25 cellular contexts compared by ENCODE assay signal in genomic region chr3:104715972-104716371, GRCh38.
DNase-seq lines count a peak whose midpoint lies in the region; ATAC-seq and TF ChIP-seq lines count a peak whose summit lies in the region.
"Had no signal": no experiment of that assay in that cellular context is flagged by ENCODE, and none has a peak within 500 bp of the region (broad histone marks: within the 10 kb centered on the region; RNA-seq: fewer than 3 reads in every experiment).

No MANE protein-coding gene starts in this region.

- H3K4me1 ChIP-seq in BE2C: peaks cover 12% of the 10 kb centered on the region
- no peaks in the 10 kb centered on the region; a peak in 1 of 4 replicates for H3K4me1 ChIP-seq in SK-N-SH (ENCODE audit: control insufficient read depth in 1 of 2, insufficient read depth in 2 of 2, low read depth in 1 of 2, low read length in 1 of 2)
- H3K4me1 ChIP-seq: A549, BLaER1 had no signal

- H3K9ac ChIP-seq in SK-N-SH: no peak overlapping the region
- H3K9ac ChIP-seq: BLaER1 had no signal

- peak overlapping the region in 1 of 2 experiments; percentile 55; a peak in 2 of 4 replicates for H3K27ac ChIP-seq in SK-N-SH (ENCODE audit: low read depth in 2 of 2, low read length in 1 of 2)
- H3K27ac ChIP-seq: 22Rv1, A549, BLaER1 had no signal

- H3K4me3 ChIP-seq in BE2C (ENCODE audit: low read depth, low read length) (no peak overlapping the region), SK-N-SH (ENCODE audit: low read depth in 2 of 2, low read length in 1 of 2) (no peak overlapping the region)
- H3K4me3 ChIP-seq: A549, BLaER1, GM12878 had no signal

- peak overlapping the region; percentile 60 for H3K27ac Mint-ChIP-seq in mesothelial cell of epicardium
- H3K27ac Mint-ChIP-seq in stimulated activated naive B cell treated with anti-CD40 and anti-IgM and Interleukin-4, amounts not matched to agents 10 μg/mL and 1 μg/mL and 100 μg/mL, for 72 hours: no peak overlapping the region
- H3K27ac Mint-ChIP-seq: B cell; CD14-positive monocyte; CD4-positive, alpha-beta memory T cell; CD4-positive, CD25-positive, alpha-beta regulatory T cell; CD8-positive, alpha-beta memory T cell had no signal

- H3K9me3 ChIP-seq in BE2C (no peaks in the 10 kb centered on the region), SK-N-SH (no peaks in the 10 kb centered on the region)
- H3K9me3 ChIP-seq: A549, BLaER1 had no signal

- H3K36me3 Mint-ChIP-seq in mesothelial cell of epicardium: no peaks in the 10 kb centered on the region
- H3K36me3 Mint-ChIP-seq in stimulated activated naive B cell treated with anti-CD40 and anti-IgM and Interleukin-4, amounts not matched to agents 10 μg/mL and 1 μg/mL and 100 μg/mL, for 72 hours: no peaks in the 10 kb centered on the region
- H3K36me3 Mint-ChIP-seq: CD14-positive monocyte; CD4-positive, alpha-beta memory T cell; CD4-positive, CD25-positive, alpha-beta regulatory T cell; CD8-positive, alpha-beta memory T cell had no signal

- H3K27me3 Mint-ChIP-seq in mesothelial cell of epicardium (ENCODE audit: low read depth): no peaks in the 10 kb centered on the region
- H3K27me3 Mint-ChIP-seq in stimulated activated naive B cell treated with anti-CD40 and anti-IgM and Interleukin-4, amounts not matched to agents 10 μg/mL and 1 μg/mL and 100 μg/mL, for 72 hours: no peaks in the 10 kb centered on the region
- H3K27me3 Mint-ChIP-seq: B cell; CD4-positive, CD25-positive, alpha-beta regulatory T cell had no signal

- H3K4me1 Mint-ChIP-seq in mesothelial cell of epicardium: peaks cover 10% of the 10 kb centered on the region
- H3K4me1 Mint-ChIP-seq in stimulated activated naive B cell treated with anti-CD40 and anti-IgM and Interleukin-4, amounts not matched to agents 10 μg/mL and 1 μg/mL and 100 μg/mL, for 72 hours: peaks cover 7 to 15% of the 10 kb centered on the region in 2 donors
- H3K4me1 Mint-ChIP-seq: CD14-positive monocyte; CD4-positive, alpha-beta memory T cell; CD4-positive, CD25-positive, alpha-beta regulatory T cell; CD8-positive, alpha-beta memory T cell had no signal

- H3K27me3 ChIP-seq in BE2C (no peaks in the 10 kb centered on the region), SK-N-SH (ENCODE audit: insufficient read depth) (no peaks in the 10 kb centered on the region)
- H3K27me3 ChIP-seq: BLaER1 had no signal

- TF ChIP-seq RAD21 in SK-N-SH (IDR thresholded peaks at IDR 0.05; ENCODE audit: low read length): no peak

- no peak overlapping the region for H3K4me3 Mint-ChIP-seq in mesothelial cell of epicardium
- no peak overlapping the region for H3K4me3 Mint-ChIP-seq in stimulated activated naive B cell treated with anti-CD40 and anti-IgM and Interleukin-4, amounts not matched to agents 10 μg/mL and 1 μg/mL and 100 μg/mL, for 72 hours
- H3K4me3 Mint-ChIP-seq: B cell; CD14-positive monocyte; CD4-positive, alpha-beta memory T cell; CD4-positive, CD25-positive, alpha-beta regulatory T cell; CD8-positive, alpha-beta memory T cell had no signal

- H3F3A ChIP-seq in SK-N-SH (replicated peaks; ENCODE audit: insufficient read depth): no peaks in the 10 kb centered on the region

- POLR2A ChIA-PET in SK-N-SH (lab: Yijun Ruan, JAX): no interaction called here

- no peaks in the 10 kb centered on the region for H4K20me1 ChIP-seq in SK-N-SH (ENCODE audit: insufficient read depth)
- H4K20me1 ChIP-seq: BLaER1 had no signal

- H3K36me3 ChIP-seq in BE2C (no peaks in the 10 kb centered on the region), SK-N-SH (replicated peaks in 1 of 2; ENCODE audit: control insufficient read depth in 1 of 2, insufficient read depth in 2 of 2, low read length in 1 of 2) (no peaks in the 10 kb centered on the region)
- H3K36me3 ChIP-seq: BLaER1 had no signal

- DNase-seq in BE2C (peak; percentile 25), SK-N-SH (peak; percentile 1), mesothelial cell of epicardium (ENCODE audit: low spot score in 2 of 2, unreplicated experiment in 2 of 2) (no peak)
- no peak for DNase-seq in activated naive CD4-positive, alpha-beta T cell treated with Interleukin-2 at 50 U/mL for 16 hours
- DNase-seq in stimulated activated naive B cell treated with anti-CD40 and anti-IgM and Interleukin-4, amounts not matched to agents 10 μg/mL and 1 μg/mL and 100 μg/mL, for 72 hours: no peak
- DNase-seq: AML-193; C1 segment of cervical spinal cord; CD4-positive, alpha-beta memory T cell; CD4-positive, CD25-positive, alpha-beta regulatory T cell; CD8-positive, alpha-beta memory T cell; COR-L47; DMS 273 treated with DMSO at 0.1 percent for 48 hours; DMS153; DMS53; DMS79; DND-41; EL; GDM1 had no signal

- H3K9me2 ChIP-seq in SK-N-SH: no peaks in the 10 kb centered on the region

- H3K4me2 ChIP-seq in SK-N-SH: no peak overlapping the region
- H3K4me2 ChIP-seq: A549, BLaER1 had no signal

- no peak overlapping the region for H2AFZ ChIP-seq in SK-N-SH (ENCODE audit: low read depth)

- CTCF ChIA-PET in SK-N-SH (lab: Yijun Ruan, JAX): no interaction called here

- ATAC-seq in HG03378 (IDR thresholded peaks at IDR 0.05; ENCODE audit: unreplicated experiment): no peak
- ATAC-seq in stimulated activated naive B cell treated with anti-CD40 and anti-IgM and Interleukin-4, amounts not matched to agents 10 μg/mL and 1 μg/mL and 100 μg/mL, for 72 hours (replicated peaks): no peak
- ATAC-seq: A549, GM12878 had no signal

- 74% methylated on average over 1 of the region's 1 CpG for WGBS in SK-N-SH (ENCODE audit: low lambda C conversion rate)

- TF ChIP-seq CTCF in BE2C (IDR thresholded peaks at IDR 0.05; ENCODE audit: low read depth, low read length): no peak
- no peak for TF ChIP-seq CTCF in SK-N-SH (IDR thresholded peaks at IDR 0.05)
- no peak for TF ChIP-seq CTCF in mesothelial cell of epicardium (IDR thresholded peaks at IDR 0.05; ENCODE audit: unreplicated experiment)

- no peaks in the 10 kb centered on the region for H3K9me3 Mint-ChIP-seq in mesothelial cell of epicardium
- H3K9me3 Mint-ChIP-seq in stimulated activated naive B cell treated with anti-CD40 and anti-IgM and Interleukin-4, amounts not matched to agents 10 μg/mL and 1 μg/mL and 100 μg/mL, for 72 hours: no peaks in the 10 kb centered on the region
- H3K9me3 Mint-ChIP-seq: CD4-positive, alpha-beta memory T cell; CD4-positive, CD25-positive, alpha-beta regulatory T cell; CD8-positive, alpha-beta memory T cell had no signal

- peak in 1 of 2 experiments; percentile 56; a peak in 2 of 4 replicates for TF ChIP-seq EP300 in SK-N-SH (IDR thresholded peaks at IDR 0.05; ENCODE audit: borderline replicate concordance in 1 of 2, low read depth in 1 of 2, low read length in 1 of 2)

- H3K79me2 ChIP-seq in SK-N-SH (ENCODE audit: insufficient read depth): no peaks in the 10 kb centered on the region

TF ChIP-seq in SK-N-SH, 30 proteins besides CTCF, POLR2A, EP300 and RAD21:
- no peak for TF ChIP-seq NRF1 (IDR thresholded peaks at IDR 0.05; ENCODE audit: low read depth, low read length)
- TF ChIP-seq FOSL2 (IDR thresholded peaks at IDR 0.05; ENCODE audit: borderline replicate concordance, low read depth): no peak
- 0 out of 2 replicates have a peak, but pooled peaks have one; percentile 8 for TF ChIP-seq TCF12 (IDR thresholded peaks at IDR 0.05)
- 0 out of 2 replicates have a peak, but pooled peaks have one; percentile 40 for TF ChIP-seq RCOR1 (IDR thresholded peaks at IDR 0.05; ENCODE audit: low read length)
- TF ChIP-seq SIN3A (IDR thresholded peaks at IDR 0.05; ENCODE audit: borderline replicate concordance, low read depth, low read length): no peak
- TF ChIP-seq NFIC (IDR thresholded peaks at IDR 0.05; ENCODE audit: borderline replicate concordance): no peak
- no peak for TF ChIP-seq MAX (IDR thresholded peaks at IDR 0.05; ENCODE audit: low read depth)
- no peak for TF ChIP-seq PBX3 (IDR thresholded peaks at IDR 0.05)
- TF ChIP-seq GATA2 (CRISPR knock-in tag; IDR thresholded peaks at IDR 0.05): peak; percentile 50
- TF ChIP-seq GABPA (IDR thresholded peaks at IDR 0.05; ENCODE audit: low read depth): no peak
- TF ChIP-seq RXRA (IDR thresholded peaks at IDR 0.05; ENCODE audit: borderline replicate concordance, low read depth): no peak

Comparison
In these comparisons a context has a peak if more than half of its experiments do, and no peak if none do; other contexts are left out.
1. DNase-seq: peak in BE2C (single experiment) and SK-N-SH (single experiment); none in mesothelial cell of epicardium (0 of 2), activated naive CD4-positive, alpha-beta T cell treated with Interleukin-2 at 50 U/mL for 16 hours (single experiment) and stimulated activated naive B cell treated with anti-CD40 and anti-IgM and Interleukin-4, amounts not matched to agents 10 μg/mL and 1 μg/mL and 100 μg/mL, for 72 hours (single experiment).